In genomic region chr20:11851646-11852045, GRCh38 we compare ENCODE assay signal across 19 cellular contexts.
DNase-seq lines count a peak whose midpoint lies in the region; ATAC-seq and TF ChIP-seq lines count a peak whose summit lies in the region.
"Had no signal": no experiment of that assay in that cellular context is flagged by ENCODE, and none has a peak within 500 bp of the region (broad histone marks: within the 10 kb centered on the region; RNA-seq: fewer than 3 reads in every experiment).

No MANE protein-coding gene starts in this region.

- H3K36me3 ChIP-seq in mammary epithelial cell (ENCODE audit: insufficient read depth, low read length): no peaks in the 10 kb centered on the region
- H3K36me3 ChIP-seq: BLaER1 had no signal

- TF ChIP-seq CTCF in mammary epithelial cell (conservative IDR thresholded peaks at IDR 0.05 in 1 of 2, IDR thresholded peaks at IDR 0.05 in 1 of 2; ENCODE audit: extremely low read depth in 1 of 2, insufficient read depth in 1 of 2, low read depth in 1 of 2, low read length in 2 of 2): no peak

- peak overlapping the region; percentile 84 for H3K4me2 ChIP-seq in mammary epithelial cell (ENCODE audit: insufficient read depth, low read depth, low read length)
- H3K4me2 ChIP-seq: BLaER1 had no signal

- H3K79me2 ChIP-seq in mammary epithelial cell (ENCODE audit: insufficient read depth, low read length): no peaks in the 10 kb centered on the region

- peak overlapping the region; percentile 89 for H3K27ac ChIP-seq in mammary epithelial cell (ENCODE audit: insufficient read depth, low read depth, low read length)
- H3K27ac ChIP-seq: BLaER1 had no signal

- no peaks in the 10 kb centered on the region for H4K20me1 ChIP-seq in mammary epithelial cell (ENCODE audit: insufficient read depth, low read length)
- H4K20me1 ChIP-seq: BLaER1 had no signal

- in situ Hi-C loops in mammary epithelial cell (cut with MboI; ENCODE audit: low sequenced_read_pairs in 2 of 2): no loop called here

- dilution Hi-C loops in mammary epithelial cell (cut with HindIII; ENCODE audit: low sequenced_read_pairs): no loop called here

- peak overlapping the region; percentile 27 for H2AFZ ChIP-seq in mammary epithelial cell (ENCODE audit: low read depth, low read length)

- intact Hi-C loops in mammary epithelial cell (cut with micrococcal nuclease) (loop anchor here (1.0 to 5.0 kb wide), 4 partner anchors 41 to 174 kb away; partner anchors contain the start of gene BTBD3), posterior vena cava (cut with DNase I) (loop anchor here in 1 of 2 donors (5.0 kb wide), 1 partner anchor 286 kb away; no protein-coding TSS in a partner anchor)

- H3K27me3 ChIP-seq in mammary epithelial cell (ENCODE audit: insufficient read depth, low read length): no peaks in the 10 kb centered on the region
- H3K27me3 ChIP-seq: BLaER1 had no signal

- no peak for ATAC-seq in left lobe of liver
- no peak for ATAC-seq in HG03139 (IDR thresholded peaks at IDR 0.05; ENCODE audit: unreplicated experiment)
- no peak for ATAC-seq in GM19463 (IDR thresholded peaks at IDR 0.05; ENCODE audit: unreplicated experiment)
- ATAC-seq: Panc1, Right ventricle myocardium inferior had no signal

- no peak overlapping the region for H3K9ac ChIP-seq in mammary epithelial cell (ENCODE audit: insufficient read depth, low read length)
- H3K9ac ChIP-seq: BLaER1 had no signal

- H3K4me1 ChIP-seq in mammary epithelial cell (ENCODE audit: insufficient read depth, low read length): peaks cover 43% of the 10 kb centered on the region
- H3K4me1 ChIP-seq: BLaER1 had no signal

- 100% methylated on average over 1 of the region's 1 CpG for WGBS in mammary epithelial cell (ENCODE audit: low coverage, missing lambda C conversion rate)

- no peak overlapping the region for H3K4me3 ChIP-seq in mammary epithelial cell (replicated peaks in 1 of 3; ENCODE audit: insufficient read depth in 1 of 3, low read depth in 2 of 3, low read length in 3 of 3)
- H3K4me3 ChIP-seq: BLaER1 had no signal

- CTCF ChIA-PET in mammary epithelial cell (lab: Charles Lee; ENCODE audit: low non-redundant PET): no interaction called here

- no peaks in the 10 kb centered on the region for H3K9me3 ChIP-seq in mammary epithelial cell (replicated peaks; ENCODE audit: insufficient read depth, low read length)
- H3K9me3 ChIP-seq: BLaER1 had no signal

- peak; percentile 16 for DNase-seq in ELR (ENCODE audit: low read depth)
- DNase-seq in NCI-H82 treated with DMSO at 0.1 percent for 48 hours (lab: John Stamatoyannopoulos, UW; ENCODE audit: unreplicated experiment): peak; percentile 34
- peak; percentile 67 for DNase-seq in mammary epithelial cell
- DNase-seq in iris pigment epithelial cell (ENCODE audit: low read depth): peak; percentile 49
- DNase-seq in left lobe of liver (ENCODE audit: low spot score): no peak
- no peak for DNase-seq in posterior vena cava (ENCODE audit: low spot score)
- DNase-seq: CD4-positive, alpha-beta memory T cell; DMS153; GF-D8; H9; Kasumi-1; NCI-H1105 treated with DMSO at 0.1 percent for 48 hours; NCI-H1694 treated with DMSO at 0.1 percent for 48 hours; NCI-H2107 had no signal

- no TSS peak for BruUV-seq in mammary epithelial cell (replicated peaks; lab: Mats Ljungman, UMichigan)

Comparison
In these comparisons a context has a peak if more than half of its experiments do, and no peak if none do; other contexts are left out.
1. DNase-seq: peak in ELR (single experiment), NCI-H82 treated with DMSO at 0.1 percent for 48 hours (single experiment), mammary epithelial cell (single experiment) and iris pigment epithelial cell (single experiment); none in left lobe of liver (single experiment) and posterior vena cava (single experiment).